ENCODE assay signal across 15 cellular contexts in genomic region chr11:102513869-102514268, GRCh38. TPM values are rescaled to one million over a fixed set of nuclear protein-coding genes. Genes with fewer than 3 reads are reported as not detected.
DNase-seq lines count a peak whose midpoint lies in the region; ATAC-seq and TF ChIP-seq lines count a peak whose summit lies in the region.
"Had no signal": no experiment of that assay in that cellular context is flagged by ENCODE, and none has a peak within 500 bp of the region (broad histone marks: within the 10 kb centered on the region; RNA-seq: fewer than 3 reads in every experiment).

No MANE protein-coding gene starts in this region.

- H3K9ac ChIP-seq in liver (ENCODE audit: low read depth in 1 of 2, low read length in 2 of 2): no peak overlapping the region

- ATAC-seq in upper lobe of right lung: peak; percentile 50
- ATAC-seq: activated CD8-positive, alpha-beta T cell treated with anti-CD3 and anti-CD28 coated beads for 36 hours; gastroesophageal sphincter had no signal

- H3K27ac ChIP-seq in breast epithelium: peak overlapping the region in 1 of 2 donors; percentile 73
- H3K27ac ChIP-seq in liver (ENCODE audit: low read depth in 1 of 2, low read length in 2 of 2): no peak overlapping the region
- no peak overlapping the region for H3K27ac ChIP-seq in upper lobe of right lung
- H3K27ac ChIP-seq: gastroesophageal sphincter, thoracic aorta had no signal

- H3K27me3 ChIP-seq in breast epithelium (no peaks in the 10 kb centered on the region), liver (ENCODE audit: control insufficient read depth in 4 of 4, insufficient read depth in 4 of 4, low read length in 3 of 4) (no peaks in the 10 kb centered on the region), upper lobe of right lung (no peaks in the 10 kb centered on the region)
- H3K27me3 ChIP-seq: gastroesophageal sphincter had no signal

- WGBS in liver: 22% methylated on average over 3 of the region's 3 CpGs

- no peak for TF ChIP-seq POLR2A in breast epithelium (IDR thresholded peaks at IDR 0.05)

- no peak for TF ChIP-seq RAD21 in liver (IDR thresholded peaks at IDR 0.05)

- DNase-seq in NCI-H1105 treated with DMSO at 0.1 percent for 48 hours (lab: John Stamatoyannopoulos, UW) (peak; percentile 25), NCI-H1105 (lab: John Stamatoyannopoulos, UW) (no peak), breast epithelium (ENCODE audit: low spot score in 2 of 2) (peak; percentile 85 to 89), upper lobe of right lung (no peak), globus pallidus (ENCODE audit: low spot score) (no peak), NCI-H187 treated with DMSO at 0.1 percent for 48 hours (lab: John Stamatoyannopoulos, UW) (no peak), NCI-H524 (lab: John Stamatoyannopoulos, UW) (no peak)
- DNase-seq: activated CD8-positive, alpha-beta T cell treated with anti-CD3 and anti-CD28 coated beads for 36 hours; activated naive CD4-positive, alpha-beta T cell treated with anti-CD3 and anti-CD28 coated beads for 36 hours; cortex of kidney; NCI-H524 treated with DMSO at 0.1 percent for 48 hours had no signal

- H3K9me3 ChIP-seq in breast epithelium: no peaks in the 10 kb centered on the region
- no peaks in the 10 kb centered on the region for H3K9me3 ChIP-seq in liver (ENCODE audit: control insufficient read depth in 4 of 4, low read length in 3 of 4)
- H3K9me3 ChIP-seq in upper lobe of right lung: no peaks in the 10 kb centered on the region
- H3K9me3 ChIP-seq: gastroesophageal sphincter, thoracic aorta had no signal

- no peak for TF ChIP-seq CTCF in breast epithelium (IDR thresholded peaks at IDR 0.05)
- no peak for TF ChIP-seq CTCF in liver (IDR thresholded peaks at IDR 0.05; ENCODE audit: low read depth, low read length, missing input control)
- TF ChIP-seq CTCF in upper lobe of right lung (IDR thresholded peaks at IDR 0.05): no peak

- H3K36me3 ChIP-seq in breast epithelium (no peaks in the 10 kb centered on the region), liver (ENCODE audit: control insufficient read depth in 4 of 4, insufficient read depth in 3 of 4, low read depth in 1 of 4, low read length in 3 of 4) (no peaks in the 10 kb centered on the region), upper lobe of right lung (no peaks in the 10 kb centered on the region)
- H3K36me3 ChIP-seq: gastroesophageal sphincter, thoracic aorta had no signal

- intact Hi-C loops in breast epithelium (cut with DNase I; ENCODE audit: low total_unique reads): no loop called here
- intact Hi-C loops in upper lobe of right lung (cut with DNase I): no loop called here

- H3K4me1 ChIP-seq in breast epithelium (no peaks in the 10 kb centered on the region), liver (ENCODE audit: control insufficient read depth in 4 of 4, insufficient read depth in 4 of 4, low read length in 3 of 4) (peaks cover 0 to 4% (median 0%) of the 10 kb centered on the region in 4 donors), upper lobe of right lung (no peaks in the 10 kb centered on the region)
- H3K4me1 ChIP-seq: gastroesophageal sphincter had no signal

- H3K4me3 ChIP-seq in breast epithelium: no peak overlapping the region
- H3K4me3 ChIP-seq in liver (ENCODE audit: low read depth in 1 of 3, low read length in 3 of 3): no peak overlapping the region
- no peak overlapping the region for H3K4me3 ChIP-seq in upper lobe of right lung
- H3K4me3 ChIP-seq: gastroesophageal sphincter, thoracic aorta had no signal

TF ChIP-seq in liver, 16 proteins besides CTCF, POLR2A, EP300 and RAD21:
- TF ChIP-seq NR2F2 (IDR thresholded peaks at IDR 0.05) (no peak), HNF4G (IDR thresholded peaks at IDR 0.05) (no peak), MAX (IDR thresholded peaks at IDR 0.05) (no peak), EGR1 (IDR thresholded peaks at IDR 0.05; ENCODE audit: low read depth in 2 of 2) (no peak), SP1 (IDR thresholded peaks at IDR 0.05) (no peak), FOXA1 (IDR thresholded peaks at IDR 0.05) (no peak), JUND (IDR thresholded peaks at IDR 0.05) (no peak)
- TF ChIP-seq, protein P1, sequence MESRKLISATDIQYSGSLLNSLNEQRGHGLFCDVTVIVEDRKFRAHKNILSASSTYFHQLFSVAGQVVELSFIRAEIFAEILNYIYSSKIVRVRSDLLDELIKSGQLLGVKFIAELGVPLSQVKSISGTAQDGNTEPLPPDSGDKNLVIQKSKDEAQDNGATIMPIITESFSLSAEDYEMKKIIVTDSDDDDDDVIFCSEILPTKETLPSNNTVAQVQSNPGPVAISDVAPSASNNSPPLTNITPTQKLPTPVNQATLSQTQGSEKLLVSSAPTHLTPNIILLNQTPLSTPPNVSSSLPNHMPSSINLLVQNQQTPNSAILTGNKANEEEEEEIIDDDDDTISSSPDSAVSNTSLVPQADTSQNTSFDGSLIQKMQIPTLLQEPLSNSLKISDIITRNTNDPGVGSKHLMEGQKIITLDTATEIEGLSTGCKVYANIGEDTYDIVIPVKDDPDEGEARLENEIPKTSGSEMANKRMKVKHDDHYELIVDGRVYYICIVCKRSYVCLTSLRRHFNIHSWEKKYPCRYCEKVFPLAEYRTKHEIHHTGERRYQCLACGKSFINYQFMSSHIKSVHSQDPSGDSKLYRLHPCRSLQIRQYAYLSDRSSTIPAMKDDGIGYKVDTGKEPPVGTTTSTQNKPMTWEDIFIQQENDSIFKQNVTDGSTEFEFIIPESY (IDR thresholded peaks at IDR 0.05): no peak
- TF ChIP-seq, protein P2, sequence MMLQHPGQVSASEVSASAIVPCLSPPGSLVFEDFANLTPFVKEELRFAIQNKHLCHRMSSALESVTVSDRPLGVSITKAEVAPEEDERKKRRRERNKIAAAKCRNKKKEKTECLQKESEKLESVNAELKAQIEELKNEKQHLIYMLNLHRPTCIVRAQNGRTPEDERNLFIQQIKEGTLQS (IDR thresholded peaks at IDR 0.05): peak; percentile 67

RNA-seq across cellular contexts. Expression of gene MMP7, which starts 16.7 kb away (rescaled TPM):
- total RNA-seq in breast epithelium (1,000 to 10,000 TPM in 1 of 3 donors, 100 to 1,000 TPM in 1, 1 to 10 TPM in 1; 2.1 to 1,213 (median 247) TPM), liver (1 to 10 TPM in 1 of 2 donors, not detected in 1; 1.4 TPM), upper lobe of right lung (16.0 TPM)
- 1 to 10 TPM in 1 of 2 donors, under 1 TPM in 1; 0.99 to 1.8 TPM for polyA plus RNA-seq in liver
- total RNA-seq: activated CD8-positive, alpha-beta T cell treated with anti-CD3 and anti-CD28 coated beads for 36 hours; activated naive CD4-positive, alpha-beta T cell treated with anti-CD3 and anti-CD28 coated beads for 36 hours; thoracic aorta had no signal
- polyA plus RNA-seq: neural cell had no signal

Comparison
In these comparisons a context has a peak if more than half of its experiments do, and no peak if none do; other contexts are left out.
1. DNase-seq: peak in NCI-H1105 treated with DMSO at 0.1 percent for 48 hours (single experiment) and breast epithelium (2 of 2); none in NCI-H1105 (single experiment), upper lobe of right lung (single experiment), globus pallidus (single experiment), NCI-H187 treated with DMSO at 0.1 percent for 48 hours (single experiment) and NCI-H524 (0 of 2).